In the genomic region with DNA sequence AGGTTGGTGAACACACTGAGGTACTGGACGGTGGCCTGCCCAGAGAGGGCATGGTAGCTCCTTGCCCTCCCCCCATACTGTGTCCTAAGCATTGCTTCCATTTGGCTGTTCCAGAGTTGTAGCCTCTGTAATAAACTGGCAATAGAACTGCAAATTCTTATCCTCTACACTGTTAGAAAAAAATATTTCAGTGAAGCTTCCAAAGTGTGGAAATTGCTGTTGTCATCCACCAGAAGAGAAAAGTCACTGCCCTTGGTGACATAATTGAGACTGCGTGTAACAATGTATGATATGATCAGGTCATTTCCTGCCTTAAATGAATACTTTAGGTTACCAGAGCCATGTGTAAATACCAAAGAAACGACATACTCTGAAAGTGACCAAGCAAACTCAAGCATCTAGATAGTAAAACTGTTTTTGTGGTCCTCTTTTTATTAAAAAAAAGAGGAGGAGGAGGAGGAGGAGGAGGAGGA, we compare ENCODE assay signal across 9 cellular contexts.
DNase-seq lines count a peak whose midpoint lies in the region; ATAC-seq and TF ChIP-seq lines count a peak whose summit lies in the region.
"Had no signal": no experiment of that assay in that cellular context is flagged by ENCODE, and none has a peak within 500 bp of the region (broad histone marks: within the 10 kb centered on the region; RNA-seq: fewer than 3 reads in every experiment).

No MANE protein-coding gene starts in this region.

- TF ChIP-seq CTCF in A673 (conservative IDR thresholded peaks at IDR 0.05; ENCODE audit: low read depth, low read length) (no peak), GM20000 (IDR thresholded peaks at IDR 0.05; ENCODE audit: extremely low read depth, missing control alignments) (no peak), left ventricle myocardium inferior (IDR thresholded peaks at IDR 0.05; ENCODE audit: borderline replicate concordance) (no peak)

- peaks cover 18% of the 10 kb centered on the region for H3K36me3 ChIP-seq in A673 (ENCODE audit: insufficient read depth, low read length, poor library complexity, severe bottlenecking)
- H3K36me3 ChIP-seq in left ventricle myocardium inferior, result peaks cover 37% of the 10 kb centered on the region

- peaks cover 17% of the 10 kb centered on the region for H3K4me1 Mint-ChIP-seq in activated T-helper 1 cell treated with anti-CD3 and anti-CD28 coated beads, Interleukin-12 subunit alpha, Interleukin-12 subunit beta, Interleukin-2, Interleukin-4 antibody, amounts not matched to agents 30 ng/mL and 10 ng/mL and 1 ng/mL, durations not matched to agents 14 hours and 24 hours and 36 hours (ENCODE audit: low read depth)

- intact Hi-C loops in A673 (cut with micrococcal nuclease; ENCODE audit: unreplicated experiment) (no loop called here), left ventricle myocardium inferior (cut with micrococcal nuclease) (no loop called here)
- intact Hi-C loops in activated T-helper 1 cell treated with anti-CD3 and anti-CD28 coated beads, Interleukin-12 subunit alpha, Interleukin-12 subunit beta, Interleukin-2, Interleukin-4 antibody, amounts not matched to agents 30 ng/mL and 10 ng/mL and 1 ng/mL, durations not matched to agents 14 hours and 24 hours and 36 hours (cut with micrococcal nuclease), result loop anchor here (1.0 to 2.0 kb wide), 6 partner anchors 9 to 77 kb away; a partner anchor contains a TSS

- DNase-seq in A673 (ENCODE audit: low spot score), result peak; percentile 31
- DNase-seq in GM20000 (ENCODE audit: low spot score), result peak; percentile 33
- peak; percentile 3 for DNase-seq in activated T-helper 1 cell treated with anti-CD3 and anti-CD28 coated beads, Interleukin-12 subunit alpha, Interleukin-12 subunit beta, Interleukin-2, Interleukin-4 antibody, amounts not matched to agents 30 ng/mL and 10 ng/mL and 1 ng/mL, durations not matched to agents 14 hours and 24 hours and 36 hours (ENCODE audit: low spot score)
- no peak for DNase-seq in left ventricle myocardium inferior
- no peak for DNase-seq in KG1 (lab: John Stamatoyannopoulos, UW)
- DNase-seq in NCI-H1694 (lab: John Stamatoyannopoulos, UW), result no peak
- no peak for DNase-seq in COLO829 (ENCODE audit: low spot score)
- DNase-seq: NCI-H82 had no signal

- H3K4me3 ChIP-seq in A673 (ENCODE audit: low read depth, low read length, poor library complexity, severe bottlenecking), result no peak overlapping the region
- no peak overlapping the region for H3K4me3 ChIP-seq in left ventricle myocardium inferior

- H3K4me3 Mint-ChIP-seq in activated T-helper 1 cell treated with anti-CD3 and anti-CD28 coated beads, Interleukin-12 subunit alpha, Interleukin-12 subunit beta, Interleukin-2, Interleukin-4 antibody, amounts not matched to agents 30 ng/mL and 10 ng/mL and 1 ng/mL, durations not matched to agents 14 hours and 24 hours and 36 hours, result peak overlapping the region; percentile 40

- peaks cover 6% of the 10 kb centered on the region for H3K36me3 Mint-ChIP-seq in activated T-helper 1 cell treated with anti-CD3 and anti-CD28 coated beads, Interleukin-12 subunit alpha, Interleukin-12 subunit beta, Interleukin-2, Interleukin-4 antibody, amounts not matched to agents 30 ng/mL and 10 ng/mL and 1 ng/mL, durations not matched to agents 14 hours and 24 hours and 36 hours (ENCODE audit: low read depth)

- H3K27me3 ChIP-seq in A673 (replicated peaks; ENCODE audit: insufficient read depth, low read depth, low read length, poor library complexity) (no peaks in the 10 kb centered on the region), left ventricle myocardium inferior (ENCODE audit: low read depth) (no peaks in the 10 kb centered on the region)

- H3K27ac ChIP-seq in A673 (ENCODE audit: low read depth, low read length, poor library complexity, severe bottlenecking) (no peak overlapping the region), left ventricle myocardium inferior (replicated peaks) (peak overlapping the region; percentile 43)

- peak overlapping the region; percentile 82 for H3K27ac Mint-ChIP-seq in activated T-helper 1 cell treated with anti-CD3 and anti-CD28 coated beads, Interleukin-12 subunit alpha, Interleukin-12 subunit beta, Interleukin-2, Interleukin-4 antibody, amounts not matched to agents 30 ng/mL and 10 ng/mL and 1 ng/mL, durations not matched to agents 14 hours and 24 hours and 36 hours

- POLR2A ChIA-PET in A673 (lab: Charles Lee; ENCODE audit: low non-redundant PET), result no interaction called here

- no peaks in the 10 kb centered on the region for H3K27me3 Mint-ChIP-seq in activated T-helper 1 cell treated with anti-CD3 and anti-CD28 coated beads, Interleukin-12 subunit alpha, Interleukin-12 subunit beta, Interleukin-2, Interleukin-4 antibody, amounts not matched to agents 30 ng/mL and 10 ng/mL and 1 ng/mL, durations not matched to agents 14 hours and 24 hours and 36 hours (ENCODE audit: insufficient read depth)

- H3K9me3 Mint-ChIP-seq in activated T-helper 1 cell treated with anti-CD3 and anti-CD28 coated beads, Interleukin-12 subunit alpha, Interleukin-12 subunit beta, Interleukin-2, Interleukin-4 antibody, amounts not matched to agents 30 ng/mL and 10 ng/mL and 1 ng/mL, durations not matched to agents 14 hours and 24 hours and 36 hours, result no peaks in the 10 kb centered on the region

- BruUV-seq in A673 (replicated peaks; lab: Mats Ljungman, UMichigan), result no TSS peak

- CTCF ChIA-PET in A673 (lab: Charles Lee), result no interaction called here

- no peak for ATAC-seq in HG03139 (IDR thresholded peaks at IDR 0.05; ENCODE audit: unreplicated experiment)

- H3K4me1 ChIP-seq in A673 (ENCODE audit: insufficient read depth, low read length, poor library complexity, severe bottlenecking), result peaks cover 3% of the 10 kb centered on the region
- H3K4me1 ChIP-seq in left ventricle myocardium inferior, result peaks cover 6% of the 10 kb centered on the region

- H3K9me3 ChIP-seq in A673 (ENCODE audit: low read depth, low read length, poor library complexity, severe bottlenecking) (no peaks in the 10 kb centered on the region), left ventricle myocardium inferior (replicated peaks) (no peaks in the 10 kb centered on the region)

Comparison
In these comparisons a context has a peak if more than half of its experiments do, and no peak if none do; other contexts are left out.
1. DNase-seq: peak in A673 (single experiment), GM20000 (single experiment) and activated T-helper 1 cell treated with anti-CD3 and anti-CD28 coated beads, Interleukin-12 subunit alpha, Interleukin-12 subunit beta, Interleukin-2, Interleukin-4 antibody, amounts not matched to agents 30 ng/mL and 10 ng/mL and 1 ng/mL, durations not matched to agents 14 hours and 24 hours and 36 hours (single experiment); none in left ventricle myocardium inferior (single experiment), KG1 (single experiment), NCI-H1694 (single experiment) and COLO829 (single experiment).